30 cellular contexts compared by ENCODE assay signal in genomic region chr17:81655378-81656117, GRCh38. TPM values are rescaled to one million over a fixed set of nuclear protein-coding genes. Genes with fewer than 3 reads are reported as not detected.
DNase-seq lines count a peak whose midpoint lies in the region; FAIRE-seq and TF ChIP-seq lines count a peak whose summit lies in the region.
"Had no signal": no experiment of that assay in that cellular context is flagged by ENCODE, and none has a peak within 500 bp of the region (broad histone marks: within the 10 kb centered on the region; RNA-seq: fewer than 3 reads in every experiment).

No MANE protein-coding gene starts in this region.

- peak overlapping the region; percentile 13 for H3K4me3 Mint-ChIP-seq in neural progenitor cell
- H3K4me3 Mint-ChIP-seq in activated naive CD4-positive, alpha-beta T cell treated with anti-CD3 and anti-CD28 coated beads for 36 hours = no peak overlapping the region
- H3K4me3 Mint-ChIP-seq: activated CD8-positive, alpha-beta T cell treated with anti-CD3 and anti-CD28 coated beads, Interleukin-2, amount 10 ng/mL, durations not matched to agents 7 days and 5 days; effector memory CD8-positive, alpha-beta T cell; nephron; stimulated activated effector memory CD8-positive, alpha-beta T cell treated with anti-CD3 and anti-CD28 coated beads, Interleukin-12 subunit alpha, Interleukin-12 subunit beta, amount 100 ng/mL, for 72 hours; type B pancreatic cell had no signal

- H3K4me1 ChIP-seq in neural progenitor cell = no peaks in the 10 kb centered on the region
- H3K4me1 ChIP-seq: colonic mucosa, right lobe of liver had no signal

- H3K4me3 ChIP-seq in WERI-Rb-1 (ENCODE audit: low read depth, low read length) (no peak overlapping the region), neural progenitor cell (no peak overlapping the region)
- H3K4me3 ChIP-seq: colonic mucosa, lung, mucosa of descending colon, right lobe of liver, SK-N-MC had no signal

- H3K79me2 ChIP-seq in neural progenitor cell (ENCODE audit: low read depth) = no peaks in the 10 kb centered on the region

- TF ChIP-seq CTCF in WERI-Rb-1 (IDR thresholded peaks at IDR 0.05; ENCODE audit: low read depth, low read length) (no peak), neural progenitor cell (IDR thresholded peaks at IDR 0.05) (no peak)

- H3K9me3 ChIP-seq in WERI-Rb-1 (ENCODE audit: severe bottlenecking) = no peaks in the 10 kb centered on the region
- H3K9me3 ChIP-seq in neural progenitor cell (ENCODE audit: low read depth) = no peaks in the 10 kb centered on the region
- H3K9me3 ChIP-seq: colonic mucosa, mucosa of descending colon, right lobe of liver had no signal

- no peak overlapping the region for H3K9ac ChIP-seq in neural progenitor cell

- H3K27ac ChIP-seq in WERI-Rb-1 = peak overlapping the region; percentile 84
- H3K27ac ChIP-seq in neural progenitor cell = no peak overlapping the region
- H3K27ac ChIP-seq: C4-2B, colonic mucosa, right lobe of liver, SK-N-MC had no signal

- H2AFZ ChIP-seq in neural progenitor cell (replicated peaks) = no peak overlapping the region

- H3K27me3 Mint-ChIP-seq in neural progenitor cell (ENCODE audit: insufficient read depth, low read depth) = peaks cover 4% of the 10 kb centered on the region
- H3K27me3 Mint-ChIP-seq in activated naive CD4-positive, alpha-beta T cell treated with anti-CD3 and anti-CD28 coated beads for 36 hours (ENCODE audit: low read depth) = peaks cover 8% of the 10 kb centered on the region
- H3K27me3 Mint-ChIP-seq: type B pancreatic cell had no signal

- intact Hi-C loops in activated naive CD4-positive, alpha-beta T cell treated with anti-CD3 and anti-CD28 coated beads for 36 hours (cut with micrococcal nuclease) = no loop called here

- H3K36me3 ChIP-seq in WERI-Rb-1 = no peaks in the 10 kb centered on the region
- no peaks in the 10 kb centered on the region for H3K36me3 ChIP-seq in neural progenitor cell
- H3K36me3 ChIP-seq: colonic mucosa, right lobe of liver had no signal

- H3K27ac Mint-ChIP-seq in neural progenitor cell = peak overlapping the region; percentile 25
- H3K27ac Mint-ChIP-seq in activated naive CD4-positive, alpha-beta T cell treated with anti-CD3 and anti-CD28 coated beads for 36 hours = no peak overlapping the region
- H3K27ac Mint-ChIP-seq: activated naive CD4-positive, alpha-beta T cell treated with anti-CD3 and anti-CD28 coated beads, Interleukin-2, amount 50 U/mL, for 72 hours; activated T-helper 2 cell treated with anti-CD3 and anti-CD28 coated beads, Interferon-gamma antibody, Interleukin-2, Interleukin-4, amounts not matched to agents 10 μg/mL and 5 μg/mL and 100 μg/mL, durations not matched to agents 14 hours and 24 hours and 36 hours; effector memory CD8-positive, alpha-beta T cell; nephron; progenitor cell of endocrine pancreas; stimulated activated effector memory CD8-positive, alpha-beta T cell treated with anti-CD3 and anti-CD28 coated beads, Interleukin-12 subunit alpha, Interleukin-12 subunit beta, amount 100 ng/mL, for 72 hours; type B pancreatic cell had no signal

- H3K36me3 Mint-ChIP-seq in neural progenitor cell = no peaks in the 10 kb centered on the region
- no peaks in the 10 kb centered on the region for H3K36me3 Mint-ChIP-seq in activated naive CD4-positive, alpha-beta T cell treated with anti-CD3 and anti-CD28 coated beads for 36 hours (ENCODE audit: low read depth)
- H3K36me3 Mint-ChIP-seq: type B pancreatic cell had no signal

- H3K9me3 Mint-ChIP-seq in neural progenitor cell = no peaks in the 10 kb centered on the region
- H3K9me3 Mint-ChIP-seq in activated naive CD4-positive, alpha-beta T cell treated with anti-CD3 and anti-CD28 coated beads for 36 hours = no peaks in the 10 kb centered on the region
- H3K9me3 Mint-ChIP-seq: activated naive CD4-positive, alpha-beta T cell treated with anti-CD3 and anti-CD28 coated beads, Interleukin-2, amount 50 U/mL, for 72 hours; activated T-helper 2 cell treated with anti-CD3 and anti-CD28 coated beads, Interferon-gamma antibody, Interleukin-2, Interleukin-4, amounts not matched to agents 10 μg/mL and 5 μg/mL and 100 μg/mL, durations not matched to agents 14 hours and 24 hours and 36 hours; effector memory CD8-positive, alpha-beta T cell; nephron; stimulated activated effector memory CD8-positive, alpha-beta T cell treated with anti-CD3 and anti-CD28 coated beads, Interleukin-12 subunit alpha, Interleukin-12 subunit beta, amount 100 ng/mL, for 72 hours; type B pancreatic cell had no signal

- H3K27me3 ChIP-seq in WERI-Rb-1 (ENCODE audit: insufficient read depth, low read depth, severe bottlenecking) = no peaks in the 10 kb centered on the region
- H3K27me3 ChIP-seq in neural progenitor cell = no peaks in the 10 kb centered on the region
- H3K27me3 ChIP-seq: colonic mucosa, right lobe of liver had no signal

- no peaks in the 10 kb centered on the region for H4K20me1 ChIP-seq in neural progenitor cell (ENCODE audit: low read depth)

- H3K4me2 ChIP-seq in neural progenitor cell = no peak overlapping the region

- TF ChIP-seq POLR2A in GM12892 (IDR thresholded peaks at IDR 0.05; ENCODE audit: low read depth, low read length) = no peak

- H3K4me1 Mint-ChIP-seq in neural progenitor cell = peaks cover 15% of the 10 kb centered on the region
- peaks cover 7% of the 10 kb centered on the region for H3K4me1 Mint-ChIP-seq in activated naive CD4-positive, alpha-beta T cell treated with anti-CD3 and anti-CD28 coated beads for 36 hours (ENCODE audit: low read depth)

- FAIRE-seq in GM12892 (lab: Jason Lieb, UNC) = no peak

- H3F3A ChIP-seq in neural progenitor cell (ENCODE audit: low read depth) = no peaks in the 10 kb centered on the region

- peak; percentile 18 for DNase-seq in GM12892 (ENCODE audit: insufficient read length)
- peak; percentile 95 for DNase-seq in WERI-Rb-1
- peak; percentile 34 for DNase-seq in neural progenitor cell (ENCODE audit: low spot score)
- no peak for DNase-seq in activated naive CD4-positive, alpha-beta T cell treated with anti-CD3 and anti-CD28 coated beads for 36 hours
- DNase-seq in MV-4-11 (lab: John Stamatoyannopoulos, UW) = no peak
- DNase-seq: activated CD4-positive, CD25-positive, alpha-beta regulatory T cell treated with anti-CD3 and anti-CD28 coated beads, Interleukin-2, amount 50 U/mL, for 72 hours; activated CD8-positive, alpha-beta T cell treated with anti-CD3 and anti-CD28 coated beads, Interleukin-2, amount 10 ng/mL, durations not matched to agents 7 days and 5 days; aorta; colonic mucosa; DND-41; effector memory CD8-positive, alpha-beta T cell; foreskin fibroblast; HCEC 1CT; head of caudate nucleus; mucosa of descending colon; NCI-H2029; NCI-H69; right lobe of liver; RPMI8226; stimulated activated CD4-positive, alpha-beta T cell treated with anti-CD3 and anti-CD28 coated beads, Interleukin-4, amount 100 ng/mL, for 24 hours; substantia nigra had no signal

- CTCF ChIA-PET in activated naive CD4-positive, alpha-beta T cell treated with anti-CD3 and anti-CD28 coated beads for 36 hours (lab: Charles Lee) = no interaction called here

RNA-seq across cellular contexts. Expression of gene PDE6G, which starts 0.8 kb away (rescaled TPM):
- polyA plus RNA-seq in GM12892 (2012; ENCODE audit: missing spikeins) = 3.5 TPM
- total RNA-seq in neural progenitor cell (ENCODE audit: low replicate concordance) = not detected in 2 replicates
- under 1 TPM; 0.83 to 0.89 TPM for total RNA-seq in activated naive CD4-positive, alpha-beta T cell treated with anti-CD3 and anti-CD28 coated beads for 36 hours
- total RNA-seq: colonic mucosa had no signal

RNA-seq across cellular contexts. Expression of gene OXLD1, which starts 10.9 kb away (rescaled TPM):
- 10.8 TPM for polyA plus RNA-seq in GM12892 (2012; ENCODE audit: missing spikeins)
- 11.9 and 51.4 TPM in 2 replicates for total RNA-seq in neural progenitor cell (ENCODE audit: low replicate concordance)
- total RNA-seq in activated naive CD4-positive, alpha-beta T cell treated with anti-CD3 and anti-CD28 coated beads for 36 hours = 10 to 100 TPM; 41.9 to 44.1 TPM

RNA-seq across cellular contexts. Expression of gene CCDC137, which starts 11.0 kb away (rescaled TPM):
- 14.9 TPM for polyA plus RNA-seq in GM12892 (2012; ENCODE audit: missing spikeins)
- 22.4 and 27.8 TPM in 2 replicates for total RNA-seq in neural progenitor cell (ENCODE audit: low replicate concordance)
- total RNA-seq in activated naive CD4-positive, alpha-beta T cell treated with anti-CD3 and anti-CD28 coated beads for 36 hours = 10 to 100 TPM; 30.8 to 32.3 TPM

RNA-seq across cellular contexts. Expression of gene TSPAN10, which starts 18.6 kb away (rescaled TPM):
- polyA plus RNA-seq in GM12892 (2012; ENCODE audit: missing spikeins) = 0.45 TPM
- total RNA-seq in neural progenitor cell (ENCODE audit: low replicate concordance) = 0.93 and 2.2 TPM in 2 replicates
- under 1 TPM in 1 of 2 experiments, not detected in 1; 0.12 TPM for total RNA-seq in activated naive CD4-positive, alpha-beta T cell treated with anti-CD3 and anti-CD28 coated beads for 36 hours

RNA-seq across cellular contexts. Expression of gene NPLOC4, which starts 18.6 kb away (rescaled TPM):
- 41.2 TPM for polyA plus RNA-seq in GM12892 (2012; ENCODE audit: missing spikeins)
- 44.1 and 58.7 TPM in 2 replicates for total RNA-seq in neural progenitor cell (ENCODE audit: low replicate concordance)
- 10 to 100 TPM; 67.0 to 68.6 TPM for total RNA-seq in activated naive CD4-positive, alpha-beta T cell treated with anti-CD3 and anti-CD28 coated beads for 36 hours

Comparison
In these comparisons a context has a peak if more than half of its experiments do, and no peak if none do; other contexts are left out.
1. DNase-seq: peak in GM12892 (single experiment), WERI-Rb-1 (single experiment) and neural progenitor cell (single experiment); none in activated naive CD4-positive, alpha-beta T cell treated with anti-CD3 and anti-CD28 coated beads for 36 hours (single experiment) and MV-4-11 (single experiment).